10 cellular contexts compared by ENCODE assay signal in genomic region chr3:45462522-45463262, GRCh38.
DNase-seq lines count a peak whose midpoint lies in the region; ATAC-seq, FAIRE-seq and TF ChIP-seq lines count a peak whose summit lies in the region.
"Had no signal": no experiment of that assay in that cellular context is flagged by ENCODE, and none has a peak within 500 bp of the region (broad histone marks: within the 10 kb centered on the region; RNA-seq: fewer than 3 reads in every experiment).

No MANE protein-coding gene starts in this region.

- DNase-seq in AG08395 (ENCODE audit: low spot score) (peak; percentile 15), H9 (no peak), activated B cell treated with CpG ODN at 0.5 μM for 24 hours (no peak), left lung (no peak), mucosa of descending colon (no peak), SW 1271 (lab: John Stamatoyannopoulos, UW) (no peak), frontal cortex (ENCODE audit: low spot score in 2 of 2) (no peak), SHP77 treated with DMSO at 0.1 percent for 48 hours (lab: John Stamatoyannopoulos, UW) (no peak)
- DNase-seq: esophagus squamous epithelium had no signal

- H3K27ac Mint-ChIP-seq in H9 (peak overlapping the region in 2 of 3 experiments; percentile 45 to 58; a peak in 3 of 7 replicates), activated B cell treated with CpG ODN at 0.5 μM for 24 hours (no peak overlapping the region)

- no peak overlapping the region for H3T11ph ChIP-seq in H9 (ENCODE audit: low read length)

- H3K9me3 ChIP-seq in H9 (ENCODE audit: control insufficient read depth, low read depth, low read length) (peaks cover 8% of the 10 kb centered on the region), left lung (no peaks in the 10 kb centered on the region), mucosa of descending colon (no peaks in the 10 kb centered on the region)
- H3K9me3 ChIP-seq: esophagus squamous epithelium, SJSA1 had no signal

- FAIRE-seq in frontal cortex (lab: Jason Lieb, UNC), result no peak

- H3K4ac ChIP-seq in H9 (ENCODE audit: low read depth, low read length), result no peak overlapping the region

- H3K9me3 Mint-ChIP-seq in H9 (peaks cover 3 to 8% of the 10 kb centered on the region in 2 experiments; a peak in 4 of 5 replicates), activated B cell treated with CpG ODN at 0.5 μM for 24 hours (peaks cover 16% of the 10 kb centered on the region)

- POLR2A ChIA-PET in activated B cell treated with CpG ODN at 0.5 μM for 24 hours (lab: Charles Lee), result no interaction called here

- H3K4me3 ChIP-seq in left lung (no peak overlapping the region), mucosa of descending colon (no peak overlapping the region)
- H3K4me3 ChIP-seq: esophagus squamous epithelium, SJSA1 had no signal

- H3K36me3 Mint-ChIP-seq in H9 (ENCODE audit: insufficient read depth in 1 of 3, low read depth in 3 of 3) (peaks cover 26 to 39% (median 36%) of the 10 kb centered on the region in 3 experiments), activated B cell treated with CpG ODN at 0.5 μM for 24 hours (ENCODE audit: low read depth) (peaks cover 49% of the 10 kb centered on the region)

- TF ChIP-seq CTCF in H9 (conservative IDR thresholded peaks at IDR 0.05) (no peak), activated B cell treated with CpG ODN at 0.5 μM for 24 hours (IDR thresholded peaks at IDR 0.05) (no peak), left lung (IDR thresholded peaks at IDR 0.05) (no peak), mucosa of descending colon (IDR thresholded peaks at IDR 0.05) (no peak)

- no peak overlapping the region for H4K91ac ChIP-seq in H9 (ENCODE audit: insufficient read length, low read depth, low read length)

- H3K4me1 ChIP-seq in H9 (ENCODE audit: insufficient read depth, low read length) (peaks cover 10% of the 10 kb centered on the region), left lung (peaks cover 0 to 11% of the 10 kb centered on the region in 2 donors), mucosa of descending colon (ENCODE audit: low read depth) (no peaks in the 10 kb centered on the region)
- H3K4me1 ChIP-seq: SJSA1 had no signal

- no peak overlapping the region for H3K18ac ChIP-seq in H9 (ENCODE audit: insufficient read length, low read depth, low read length)

- H3K27ac ChIP-seq in H9 (ENCODE audit: insufficient read length, low read depth, low read length) (no peak overlapping the region), left lung (no peak overlapping the region)
- H3K27ac ChIP-seq: esophagus squamous epithelium, SJSA1 had no signal

- no peak overlapping the region for H3K4me3 Mint-ChIP-seq in H9
- H3K4me3 Mint-ChIP-seq in activated B cell treated with CpG ODN at 0.5 μM for 24 hours, result no peak overlapping the region

- peaks cover 0 to 36% of the 10 kb centered on the region in 2 donors for H3K36me3 ChIP-seq in left lung
- no peaks in the 10 kb centered on the region for H3K36me3 ChIP-seq in mucosa of descending colon (ENCODE audit: low read depth)

- WGBS in H9 (ENCODE audit: extremely low coverage, insufficient read length, low lambda C conversion rate), result no CpG with 5 or more reads among the region's 5 CpGs

- no peak overlapping the region for H2BK15ac ChIP-seq in H9 (ENCODE audit: low read depth, low read length)

- no peak overlapping the region for H3K9ac ChIP-seq in H9 (ENCODE audit: extremely low read depth, insufficient read length, low read length)

- H4K20me1 ChIP-seq in H9 (ENCODE audit: control insufficient read depth, insufficient read depth, insufficient read length), result no peaks in the 10 kb centered on the region

- H2BK20ac ChIP-seq in H9 (ENCODE audit: low read depth, low read length, poor library complexity, severe bottlenecking), result no peak overlapping the region

- H3K56ac ChIP-seq in H9 (ENCODE audit: insufficient read length, low read depth, low read length), result no peak overlapping the region

- no peaks in the 10 kb centered on the region for H3K27me3 ChIP-seq in H9 (ENCODE audit: insufficient read depth, low read length)
- no peaks in the 10 kb centered on the region for H3K27me3 ChIP-seq in left lung
- H3K27me3 ChIP-seq: esophagus squamous epithelium, SJSA1 had no signal

- H2AFZ ChIP-seq in H9 (ENCODE audit: low read length), result no peak overlapping the region

- H3K23me2 ChIP-seq in H9 (ENCODE audit: insufficient read length, low read depth, low read length, poor library complexity, severe bottlenecking), result no peaks in the 10 kb centered on the region

- H3K4me2 ChIP-seq in H9 (ENCODE audit: insufficient read depth, insufficient read length, low read length), result no peak overlapping the region

- no peak overlapping the region for H4K8ac ChIP-seq in H9 (replicated peaks; ENCODE audit: insufficient read length, low read depth, low read length)

- H3K79me2 ChIP-seq in H9 (ENCODE audit: insufficient read depth, low read length), result no peaks in the 10 kb centered on the region

- H3K27me3 Mint-ChIP-seq in H9 (ENCODE audit: low read depth) (no peaks in the 10 kb centered on the region), activated B cell treated with CpG ODN at 0.5 μM for 24 hours (no peaks in the 10 kb centered on the region)

- no peak overlapping the region for H4K5ac ChIP-seq in H9 (ENCODE audit: insufficient read length, low read depth, low read length)

- H2BK5ac ChIP-seq in H9 (ENCODE audit: insufficient read length, low read length), result no peak overlapping the region

- no peak overlapping the region for H3K14ac ChIP-seq in H9 (ENCODE audit: insufficient read depth, low read length)

- CTCF ChIA-PET in activated B cell treated with CpG ODN at 0.5 μM for 24 hours (lab: Charles Lee), result no interaction called here

- H2AK5ac ChIP-seq in H9 (ENCODE audit: insufficient read length, low read length), result no peak overlapping the region

- H3K4me1 Mint-ChIP-seq in H9 (peaks cover 34 to 38% of the 10 kb centered on the region in 2 experiments), activated B cell treated with CpG ODN at 0.5 μM for 24 hours (peaks cover 21% of the 10 kb centered on the region)

- H3K79me1 ChIP-seq in H9 (ENCODE audit: insufficient read depth, low read depth, low read length, poor library complexity, severe bottlenecking), result no peaks in the 10 kb centered on the region

- ATAC-seq in activated B cell treated with CpG ODN at 0.5 μM for 24 hours (ENCODE audit: low read depth) (peak; percentile 74), left lung (peak; percentile 82), mucosa of descending colon (no peak)

- intact Hi-C loops in activated B cell treated with CpG ODN at 0.5 μM for 24 hours (cut with micrococcal nuclease), result no loop called here
- intact Hi-C loops in left lung (cut with DNase I), result no loop called here
- intact Hi-C loops in mucosa of descending colon (cut with DNase I, micrococcal nuclease), result no loop called here

- H2BK12ac ChIP-seq in H9 (ENCODE audit: insufficient read length, low read depth, low read length), result no peak overlapping the region

- no peak overlapping the region for H3K23ac ChIP-seq in H9 (ENCODE audit: insufficient read length, low read depth, low read length)

- no peak overlapping the region for H2BK120ac ChIP-seq in H9 (ENCODE audit: low read depth, low read length, poor library complexity, severe bottlenecking)
